ENCODE assay signal across 13 cellular contexts in the genomic region with DNA sequence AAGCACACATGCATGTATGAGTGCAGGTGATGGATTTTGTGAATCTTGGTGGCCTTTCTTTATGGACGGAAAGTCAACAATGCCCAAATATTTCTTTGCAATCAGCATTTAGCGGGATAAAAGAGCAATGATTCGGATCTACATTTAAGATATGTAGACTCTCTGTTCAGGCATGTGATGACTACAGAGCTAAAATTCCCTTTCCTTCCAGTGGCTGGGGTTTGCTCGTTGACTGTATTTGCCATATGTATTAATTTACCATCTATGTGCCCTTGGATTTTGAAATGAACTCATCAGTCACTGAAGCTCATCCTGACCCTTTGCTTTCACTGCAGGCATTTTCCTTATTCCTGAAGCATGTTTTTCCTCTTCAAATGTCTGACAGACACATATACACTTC. TPM values are rescaled to one million over a fixed set of nuclear protein-coding genes. Genes with fewer than 3 reads are reported as not detected.
DNase-seq lines count a peak whose midpoint lies in the region; ATAC-seq and TF ChIP-seq lines count a peak whose summit lies in the region.
"Had no signal": no experiment of that assay in that cellular context is flagged by ENCODE, and none has a peak within 500 bp of the region (broad histone marks: within the 10 kb centered on the region; RNA-seq: fewer than 3 reads in every experiment).

No MANE protein-coding gene starts in this region.

- H3K4me1 ChIP-seq in heart left ventricle (peaks cover 0 to 23% (median 6%) of the 10 kb centered on the region in 12 donors), endodermal cell (ENCODE audit: control insufficient read depth, insufficient read depth, low read length) (no peaks in the 10 kb centered on the region), osteoblast (ENCODE audit: insufficient read depth, low read length) (peaks cover 68% of the 10 kb centered on the region), aorta (ENCODE audit: control insufficient read depth in 1 of 2, insufficient read depth in 2 of 2, low read length in 2 of 2) (peaks cover 4 to 7% of the 10 kb centered on the region in 2 donors)

- no peak for TF ChIP-seq POLR2A in heart left ventricle (IDR thresholded peaks at IDR 0.05)

- H3K27me3 ChIP-seq in heart left ventricle = peaks cover 0 to 29% (median 4%) of the 10 kb centered on the region in 9 donors
- H3K27me3 ChIP-seq in endodermal cell (ENCODE audit: control insufficient read depth, insufficient read depth, low read length, poor library complexity, severe bottlenecking) = peaks cover 66% of the 10 kb centered on the region
- no peaks in the 10 kb centered on the region for H3K27me3 ChIP-seq in osteoblast (ENCODE audit: insufficient read depth, low read length)
- no peaks in the 10 kb centered on the region for H3K27me3 ChIP-seq in aorta (ENCODE audit: control insufficient read depth in 1 of 2, insufficient read depth in 2 of 2, low read length in 1 of 2)

- H4K20me1 ChIP-seq in osteoblast (ENCODE audit: insufficient read depth, low read length) = peaks cover 59% of the 10 kb centered on the region

- DNase-seq in heart left ventricle (no peak), cardiac septum (ENCODE audit: low spot score) (no peak), endodermal cell (no peak), osteoblast (ENCODE audit: insufficient read length, low spot score, missing footprints) (no peak), aorta (no peak), KBM-7 (no peak), GM20000 (ENCODE audit: low spot score) (no peak)
- DNase-seq: activated gamma-delta T cell, NCI-H1436, NCI-H510A treated with DMSO at 0.1 percent for 48 hours had no signal

- H3K4me3 ChIP-seq in heart left ventricle = peak overlapping the region in 5 of 12 donors; percentile 60 to 81 (median 69)
- H3K4me3 ChIP-seq in endodermal cell (ENCODE audit: low read length) = no peak overlapping the region
- peak overlapping the region; percentile 86 for H3K4me3 ChIP-seq in osteoblast (ENCODE audit: insufficient read depth, low read length)
- peak overlapping the region in 1 of 2 donors; percentile 60 for H3K4me3 ChIP-seq in aorta (ENCODE audit: low read length in 2 of 2)
- H3K4me3 ChIP-seq: A549 had no signal

- intact Hi-C loops in heart left ventricle (cut with DNase I) (loop anchor here (2.0 to 10.0 kb wide), 14 partner anchors 78 to 446 kb away; no protein-coding TSS in a partner anchor), cardiac septum (cut with DNase I) (loop anchor here (2.0 to 10.0 kb wide), 6 partner anchors 55 to 402 kb away; no protein-coding TSS in a partner anchor), aorta (cut with DNase I) (loop anchor here (2.0 to 10.0 kb wide), 8 partner anchors 55 to 446 kb away; no protein-coding TSS in a partner anchor)

- peaks cover 25% of the 10 kb centered on the region for H3K4me1 Mint-ChIP-seq in endodermal cell

- H3K79me2 ChIP-seq in osteoblast (ENCODE audit: insufficient read depth, low read length) = peaks cover 99% of the 10 kb centered on the region

- H3K27ac ChIP-seq in heart left ventricle (peak overlapping the region; percentile 70 to 95 (median 89)), endodermal cell (ENCODE audit: low read depth, low read length) (peak overlapping the region; percentile 84), osteoblast (ENCODE audit: low read depth, low read length) (peak overlapping the region; percentile 70), aorta (ENCODE audit: low read depth in 1 of 2, low read length in 2 of 2) (peak overlapping the region; percentile 85 to 91)
- H3K27ac ChIP-seq: A549 had no signal

- in situ Hi-C loops in KBM-7 (cut with MboI; ENCODE audit: low pct_unique_long_range_greater_than_20kb, low sequenced_read_pairs) = no loop called here

- H3K36me3 Mint-ChIP-seq in endodermal cell (ENCODE audit: low read depth) = no peaks in the 10 kb centered on the region

- peaks cover 17% of the 10 kb centered on the region for H3K27me3 Mint-ChIP-seq in endodermal cell (ENCODE audit: insufficient read depth)

- H3K9ac ChIP-seq in endodermal cell (ENCODE audit: extremely low read depth, low read length, poor library complexity, severe bottlenecking) = no peak overlapping the region

- H3K9me3 Mint-ChIP-seq in endodermal cell = no peaks in the 10 kb centered on the region

- no peak for TF ChIP-seq CTCF in heart left ventricle (IDR thresholded peaks at IDR 0.05)
- no peak for TF ChIP-seq CTCF in endodermal cell (conservative IDR thresholded peaks at IDR 0.05)
- TF ChIP-seq CTCF in osteoblast (IDR thresholded peaks at IDR 0.05; ENCODE audit: extremely low read depth, low read depth, low read length) = no peak
- no peak for TF ChIP-seq CTCF in GM20000 (IDR thresholded peaks at IDR 0.05; ENCODE audit: extremely low read depth, missing control alignments)

- no peak overlapping the region for H3K4me3 Mint-ChIP-seq in endodermal cell

- H3K36me3 ChIP-seq in heart left ventricle = no peaks in the 10 kb centered on the region
- no peaks in the 10 kb centered on the region for H3K36me3 ChIP-seq in endodermal cell (ENCODE audit: control insufficient read depth, insufficient read depth, low read length)
- peaks cover 75% of the 10 kb centered on the region for H3K36me3 ChIP-seq in osteoblast (ENCODE audit: insufficient read depth, low read length)
- no peaks in the 10 kb centered on the region for H3K36me3 ChIP-seq in aorta (ENCODE audit: control insufficient read depth in 1 of 2, insufficient read depth in 2 of 2, low read length in 1 of 2)

- no peaks in the 10 kb centered on the region for H3K9me3 ChIP-seq in heart left ventricle
- H3K9me3 ChIP-seq in endodermal cell (ENCODE audit: control insufficient read depth, low read length) = no peaks in the 10 kb centered on the region
- no peaks in the 10 kb centered on the region for H3K9me3 ChIP-seq in osteoblast (ENCODE audit: low read depth, low read length)
- H3K9me3 ChIP-seq in aorta (ENCODE audit: control insufficient read depth, low read length) = no peaks in the 10 kb centered on the region
- H3K9me3 ChIP-seq: A549 had no signal

- H2AFZ ChIP-seq in osteoblast (ENCODE audit: low read length) = no peak overlapping the region

- H3K27ac Mint-ChIP-seq in endodermal cell = no peak overlapping the region

- peak overlapping the region; percentile 78 for H3K4me2 ChIP-seq in osteoblast (ENCODE audit: insufficient read depth, low read length)
- H3K4me2 ChIP-seq: A549 had no signal

- ATAC-seq in heart left ventricle = no peak
- no peak for ATAC-seq in aorta (ENCODE audit: low FRiP score)
- no peak for ATAC-seq in GM19035 (IDR thresholded peaks at IDR 0.05; ENCODE audit: unreplicated experiment)

- WGBS in heart left ventricle, 4 donors = 73 to 85% (median 80%) methylated on average over 4 of the region's 4 CpGs
- 90% methylated on average over 4 of the region's 4 CpGs for WGBS in endodermal cell (ENCODE audit: insufficient coverage in 1 of 2, insufficient read length in 1 of 2), 2 experiments
- WGBS in aorta, 2 donors = 23 to 31% methylated on average over 4 of the region's 4 CpGs

RNA-seq across cellular contexts. Expression of a gene that starts 13.6 kb away (rescaled TPM):
- total RNA-seq in heart left ventricle (not detected), cardiac septum (0.57 TPM), endodermal cell (not detected), osteoblast (18.1 and 20.0 TPM in 2 replicates), aorta (10 to 100 TPM in 1 of 2 donors, 1 to 10 TPM in 1; 9.7 to 19.0 TPM)
- polyA plus RNA-seq in heart left ventricle (not detected), aorta (under 1 TPM in 1 of 2 donors, not detected in 1; 0.43 TPM)
- not detected for polyA plus RNA-seq in endodermal cell (2013, experiment 1 of 2)
- not detected for polyA plus RNA-seq in endodermal cell (2013, experiment 2 of 2)
- total RNA-seq: lung microvascular endothelial cell had no signal
